Comparison of ENCODE assay signal across 22 cellular contexts in genomic region chr1:69180358-69180757, GRCh38.
DNase-seq lines count a peak whose midpoint lies in the region; ATAC-seq, FAIRE-seq and TF ChIP-seq lines count a peak whose summit lies in the region.
"Had no signal": no experiment of that assay in that cellular context is flagged by ENCODE, and none has a peak within 500 bp of the region (broad histone marks: within the 10 kb centered on the region; RNA-seq: fewer than 3 reads in every experiment).

No MANE protein-coding gene starts in this region.

- H3K36me3 ChIP-seq in pancreas (no peaks in the 10 kb centered on the region), smooth muscle cell (ENCODE audit: low read depth) (no peaks in the 10 kb centered on the region), PC-9 (ENCODE audit: low read depth) (no peaks in the 10 kb centered on the region)
- H3K36me3 ChIP-seq: BLaER1 had no signal

- H3K4me2 ChIP-seq in smooth muscle cell (no peak overlapping the region), PC-9 (no peak overlapping the region)
- H3K4me2 ChIP-seq: BLaER1 had no signal

- no peaks in the 10 kb centered on the region for H3K9me2 ChIP-seq in PC-9 (ENCODE audit: insufficient read depth)

- DNase-seq in RCC 7860 (ENCODE audit: low spot score) = no peak
- no peak for DNase-seq in pancreas
- no peak for DNase-seq in smooth muscle cell (lab: John Stamatoyannopoulos, UW; ENCODE audit: unreplicated experiment)
- no peak for DNase-seq in PC-9
- DNase-seq: Caco-2; CD4-positive, CD25-positive, alpha-beta regulatory T cell; CD8-positive, alpha-beta T cell; DMS153; DMS79; EL; GF-D8; GM23248; H7; HCEC 1CT had no signal

- H3K27me3 ChIP-seq in pancreas = no peaks in the 10 kb centered on the region
- no peaks in the 10 kb centered on the region for H3K27me3 ChIP-seq in smooth muscle cell (ENCODE audit: low read depth)
- H3K27me3 ChIP-seq in PC-9 (ENCODE audit: insufficient read depth, low read depth) = no peaks in the 10 kb centered on the region
- H3K27me3 ChIP-seq: BLaER1 had no signal

- FAIRE-seq in RCC 7860 (lab: Jason Lieb, UNC) (peak; percentile 54), endometrium (lab: Jason Lieb, UNC) (peak; percentile 70), pancreas (lab: Jason Lieb, UNC) (peak; percentile 26)
- FAIRE-seq: GM12891, GM18507, GM19239, H1 had no signal

- intact Hi-C loops in pancreas (cut with DNase I) (no loop called here), PC-9 (cut with micrococcal nuclease; ENCODE audit: unreplicated experiment) (no loop called here)

- CTCF ChIA-PET in PC-9 (lab: Charles Lee) = no interaction called here

- no peak overlapping the region for H3K4me3 ChIP-seq in pancreas
- no peak overlapping the region for H3K4me3 ChIP-seq in smooth muscle cell
- no peak overlapping the region for H3K4me3 ChIP-seq in PC-9
- H3K4me3 ChIP-seq: BLaER1, GM23248 had no signal

- H3F3A ChIP-seq in smooth muscle cell (ENCODE audit: low read depth) = no peaks in the 10 kb centered on the region
- no peaks in the 10 kb centered on the region for H3F3A ChIP-seq in PC-9 (ENCODE audit: insufficient read depth, low read depth)

- H2AFZ ChIP-seq in smooth muscle cell (ENCODE audit: low read depth) (no peak overlapping the region), PC-9 (no peak overlapping the region)
- H2AFZ ChIP-seq: GM23248 had no signal

- H3K79me2 ChIP-seq in smooth muscle cell (ENCODE audit: low read depth) (no peaks in the 10 kb centered on the region), PC-9 (ENCODE audit: low read depth) (no peaks in the 10 kb centered on the region)

- H3K9me3 ChIP-seq in pancreas (no peaks in the 10 kb centered on the region), smooth muscle cell (replicated peaks; ENCODE audit: low read depth) (no peaks in the 10 kb centered on the region), PC-9 (ENCODE audit: insufficient read depth, low read depth) (no peaks in the 10 kb centered on the region)
- H3K9me3 ChIP-seq: BLaER1, Caco-2 had no signal

- TF ChIP-seq CTCF in pancreas (IDR thresholded peaks at IDR 0.05) (no peak), smooth muscle cell (IDR thresholded peaks at IDR 0.05; ENCODE audit: borderline replicate concordance, insufficient read depth, poor library complexity, severe bottlenecking) (no peak), PC-9 (conservative IDR thresholded peaks at IDR 0.05) (no peak)

- no peak overlapping the region for H3K9ac ChIP-seq in smooth muscle cell (ENCODE audit: low read depth)
- H3K9ac ChIP-seq: BLaER1, GM23248 had no signal

- H3K27ac ChIP-seq in pancreas = no peak overlapping the region
- no peak overlapping the region for H3K27ac ChIP-seq in smooth muscle cell (ENCODE audit: low read depth)
- H3K27ac ChIP-seq in PC-9 = no peak overlapping the region
- H3K27ac ChIP-seq: BLaER1, C4-2B, GM23248 had no signal

- H3K4me1 ChIP-seq in pancreas (no peaks in the 10 kb centered on the region), smooth muscle cell (ENCODE audit: low read depth) (no peaks in the 10 kb centered on the region), PC-9 (replicated peaks; ENCODE audit: insufficient read depth) (no peaks in the 10 kb centered on the region)
- H3K4me1 ChIP-seq: BLaER1, Caco-2 had no signal

- POLR2A ChIA-PET in PC-9 (lab: Charles Lee; ENCODE audit: unreplicated experiment) = no interaction called here

- BruUV-seq in PC-9 (replicated peaks; lab: Mats Ljungman, UMichigan) = no TSS peak

- ATAC-seq in pancreas (no peak), GM18870 (IDR thresholded peaks at IDR 0.05; ENCODE audit: unreplicated experiment) (no peak)
- ATAC-seq: CD8-positive, alpha-beta T cell had no signal

- no peaks in the 10 kb centered on the region for H4K20me1 ChIP-seq in smooth muscle cell (ENCODE audit: low read depth)
- H4K20me1 ChIP-seq in PC-9 (ENCODE audit: insufficient read depth) = no peaks in the 10 kb centered on the region
- H4K20me1 ChIP-seq: BLaER1 had no signal
